ENCODE assay signal across 9 cellular contexts in the genomic region with DNA sequence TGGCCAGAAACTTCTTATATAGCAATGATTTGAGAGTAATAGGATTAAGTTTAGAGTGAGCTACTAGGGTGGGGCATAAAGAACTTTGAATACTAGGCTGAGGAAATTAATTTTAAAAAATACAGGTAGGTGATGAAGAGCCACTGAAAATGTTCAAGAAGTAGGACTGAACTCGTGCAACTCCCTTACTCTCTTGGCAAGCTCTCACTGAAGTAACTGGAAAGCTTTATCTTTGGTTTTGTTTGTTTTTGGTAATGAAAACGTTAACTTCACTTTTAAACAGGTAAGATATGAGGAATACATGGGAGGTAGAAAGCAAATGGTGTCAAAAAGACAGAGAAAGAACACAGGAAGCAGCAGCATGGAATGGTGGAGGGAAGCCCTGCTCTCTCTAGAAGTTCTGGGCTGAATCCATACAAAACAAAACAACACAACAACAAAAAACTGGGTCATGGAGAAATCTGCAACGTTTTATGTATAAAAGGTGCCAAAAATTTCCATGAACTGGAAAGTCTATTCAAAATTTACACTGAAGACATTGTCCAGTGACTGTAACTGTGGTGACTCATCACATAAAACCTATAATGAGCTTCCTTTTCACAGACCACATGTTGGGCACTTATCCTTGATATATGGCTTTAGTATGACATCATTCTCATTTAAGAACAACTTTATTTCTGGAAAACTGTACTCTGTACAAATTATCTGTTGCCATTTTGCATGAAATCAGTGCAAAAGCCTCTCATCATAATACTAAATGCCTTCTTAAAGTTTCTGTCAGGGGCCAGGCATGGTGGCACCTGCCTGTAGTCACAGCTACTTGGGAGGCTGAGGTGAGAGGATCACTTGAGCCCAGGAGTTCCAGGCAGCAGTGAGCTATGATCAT.
DNase-seq lines count a peak whose midpoint lies in the region; ATAC-seq, FAIRE-seq and TF ChIP-seq lines count a peak whose summit lies in the region.
"Had no signal": no experiment of that assay in that cellular context is flagged by ENCODE, and none has a peak within 500 bp of the region (broad histone marks: within the 10 kb centered on the region; RNA-seq: fewer than 3 reads in every experiment).

No MANE protein-coding gene starts in this region.

- no peaks in the 10 kb centered on the region for H3K27me3 Mint-ChIP-seq in astrocyte (ENCODE audit: low read depth, unreplicated experiment)

- H4K20me1 ChIP-seq in astrocyte (ENCODE audit: insufficient read depth, low read length), result no peaks in the 10 kb centered on the region

- H3K36me3 ChIP-seq in astrocyte (ENCODE audit: insufficient read depth, low read length) (no peaks in the 10 kb centered on the region), right atrium auricular region (no peaks in the 10 kb centered on the region)

- H3K79me2 ChIP-seq in astrocyte (ENCODE audit: insufficient read depth, low read length), result no peaks in the 10 kb centered on the region

- H3K36me3 Mint-ChIP-seq in astrocyte (ENCODE audit: low read depth, unreplicated experiment), result no peaks in the 10 kb centered on the region

- TF ChIP-seq CTCF in astrocyte (IDR thresholded peaks at IDR 0.05; ENCODE audit: insufficient read depth, low read depth, low read length) (no peak), right atrium auricular region (IDR thresholded peaks at IDR 0.05) (no peak)

- peaks cover 16% of the 10 kb centered on the region for H3K4me1 ChIP-seq in astrocyte (ENCODE audit: insufficient read depth, low read length)
- no peaks in the 10 kb centered on the region for H3K4me1 ChIP-seq in right atrium auricular region

- H3K4me2 ChIP-seq in astrocyte (ENCODE audit: low read length), result peak overlapping the region; percentile 70

- no peaks in the 10 kb centered on the region for H3K9me3 ChIP-seq in astrocyte (ENCODE audit: insufficient read depth, low read depth, low read length)
- H3K9me3 ChIP-seq in right atrium auricular region, result no peaks in the 10 kb centered on the region

- FAIRE-seq in astrocyte (lab: Jason Lieb, UNC), result peak; percentile 92

- no peak overlapping the region for H3K4me3 Mint-ChIP-seq in astrocyte (ENCODE audit: unreplicated experiment)

- no peak overlapping the region for H2AFZ ChIP-seq in astrocyte (ENCODE audit: low read depth, low read length)

- H3K27ac ChIP-seq in astrocyte (ENCODE audit: low read depth, low read length) (no peak overlapping the region), right atrium auricular region (no peak overlapping the region)
- H3K27ac ChIP-seq: VCaP had no signal

- H3K9ac ChIP-seq in astrocyte (ENCODE audit: low read length), result no peak overlapping the region

- no peak overlapping the region for H3K4me3 ChIP-seq in astrocyte (ENCODE audit: insufficient read depth, low read depth, low read length)
- H3K4me3 ChIP-seq in right atrium auricular region, result no peak overlapping the region

- H3K27me3 ChIP-seq in astrocyte (ENCODE audit: insufficient read depth, low read length) (no peaks in the 10 kb centered on the region), right atrium auricular region (no peaks in the 10 kb centered on the region)

- ATAC-seq in GM19043 (IDR thresholded peaks at IDR 0.05; ENCODE audit: low read depth, unreplicated experiment) (peak; percentile 66), HG03175 (IDR thresholded peaks at IDR 0.05; ENCODE audit: unreplicated experiment) (no peak)

- peak overlapping the region; percentile 55 for H3K27ac Mint-ChIP-seq in astrocyte (ENCODE audit: unreplicated experiment)

- DNase-seq in HS-5 (ENCODE audit: low read depth) (peak; percentile 75), astrocyte (ENCODE audit: low read depth) (peak; percentile 94), myocyte (ENCODE audit: low read depth) (peak; percentile 23), right atrium auricular region (ENCODE audit: low spot score) (no peak), GM19240 (ENCODE audit: insufficient read length, low spot score) (no peak), NCI-H1694 (lab: John Stamatoyannopoulos, UW) (no peak)

- H3K9me3 Mint-ChIP-seq in astrocyte (ENCODE audit: unreplicated experiment), result peaks cover 6% of the 10 kb centered on the region

- peaks cover 10% of the 10 kb centered on the region for H3K4me1 Mint-ChIP-seq in astrocyte (ENCODE audit: low read depth, unreplicated experiment)

Comparison
In these comparisons a context has a peak if more than half of its experiments do, and no peak if none do; other contexts are left out.
1. DNase-seq: peak in HS-5 (single experiment), astrocyte (single experiment) and myocyte (single experiment); none in right atrium auricular region (single experiment), GM19240 (single experiment) and NCI-H1694 (single experiment).